8 cellular contexts compared by ENCODE assay signal in genomic region chr11:114162719-114163123, GRCh38.
DNase-seq lines count a peak whose midpoint lies in the region; ATAC-seq, FAIRE-seq and TF ChIP-seq lines count a peak whose summit lies in the region.

No MANE protein-coding gene starts in this region.

- H3K27me3 ChIP-seq in psoas muscle (ENCODE audit: insufficient read depth in 3 of 3, low read length in 2 of 3) (no peaks in the 10 kb centered on the region), H9 (ENCODE audit: insufficient read depth, low read length) (no peaks in the 10 kb centered on the region; the same call in 1 of the 2 replicates)

- H3K27ac ChIP-seq in VCaP, result peak overlapping the region; percentile 100
- peak overlapping the region; percentile 99 for H3K27ac ChIP-seq in psoas muscle
- H3K27ac ChIP-seq in H9 (ENCODE audit: insufficient read length, low read depth, low read length), result no peak overlapping the region

- no peaks in the 10 kb centered on the region for H3K79me2 ChIP-seq in H9 (ENCODE audit: insufficient read depth, low read length)

- no peaks in the 10 kb centered on the region for H3K23me2 ChIP-seq in H9 (ENCODE audit: insufficient read length, low read depth, low read length, poor library complexity, severe bottlenecking)

- no peaks in the 10 kb centered on the region for H3K79me1 ChIP-seq in H9 (ENCODE audit: insufficient read depth, low read depth, low read length, poor library complexity, severe bottlenecking)

- H3K4me1 ChIP-seq in psoas muscle, result peaks cover 89% of the 10 kb centered on the region
- H3K4me1 ChIP-seq in H9 (ENCODE audit: insufficient read depth, low read length), result peaks cover 4% of the 10 kb centered on the region; the same call in 1 of the 2 replicates

- no peak overlapping the region for H2BK5ac ChIP-seq in H9 (ENCODE audit: insufficient read length, low read length)

- 1 to 4% (median 3%) methylated on average over 12 of the region's 12 CpGs for WGBS in psoas muscle, 3 donors
- whole genome bisulfite sequencing in H9 (ENCODE audit: extremely low coverage, insufficient read length, low lambda C conversion rate), result no CpG with 5 or more reads among the region's 12 CpGs

- H3T11ph ChIP-seq in H9 (ENCODE audit: low read length), result no peak overlapping the region

- no peak overlapping the region for H2BK15ac ChIP-seq in H9 (ENCODE audit: low read depth, low read length)

- H3K4me3 ChIP-seq in psoas muscle, result peak overlapping the region; percentile 62

- no peak for TF ChIP-seq CTCF in VCaP (conservative IDR thresholded peaks at IDR 0.05)
- no peak for TF ChIP-seq CTCF in psoas muscle (IDR thresholded peaks at IDR 0.05)
- no peak for TF ChIP-seq CTCF in H9 (conservative IDR thresholded peaks at IDR 0.05)

- peak; percentile 68 for ATAC-seq in Right ventricle myocardium superior (ENCODE audit: poor library complexity)
- ATAC-seq in psoas muscle, result peak; percentile 45 to 62 (median 52)
- no peak for ATAC-seq in HG02885 (IDR thresholded peaks at IDR 0.05; ENCODE audit: poor library complexity, unreplicated experiment)

- no peak overlapping the region for H2BK20ac ChIP-seq in H9 (ENCODE audit: low read depth, low read length, poor library complexity, severe bottlenecking)

- peaks cover 18 to 30% of the 10 kb centered on the region in 2 experiments for H3K4me1 Mint-ChIP-seq in H9

- H3K4me2 ChIP-seq in H9 (ENCODE audit: insufficient read depth, insufficient read length, low read length), result no peak overlapping the region

- H4K91ac ChIP-seq in H9 (ENCODE audit: insufficient read length, low read depth, low read length), result no peak overlapping the region

- H3K23ac ChIP-seq in H9 (ENCODE audit: insufficient read length, low read depth, low read length), result no peak overlapping the region

- H3K18ac ChIP-seq in H9 (ENCODE audit: insufficient read length, low read depth, low read length), result no peak overlapping the region

- no peak overlapping the region for H3K9ac ChIP-seq in H9 (ENCODE audit: extremely low read depth, insufficient read length, low read length)

- H2AK5ac ChIP-seq in H9 (ENCODE audit: insufficient read length, low read length), result no peak overlapping the region

- no peaks in the 10 kb centered on the region for H3K9me3 Mint-ChIP-seq in H9

- no peak overlapping the region for H4K5ac ChIP-seq in H9 (ENCODE audit: insufficient read length, low read depth, low read length)

- H3K56ac ChIP-seq in H9 (ENCODE audit: insufficient read length, low read depth, low read length), result no peak overlapping the region

- peaks cover 14% of the 10 kb centered on the region for H3K27me3 Mint-ChIP-seq in H9 (ENCODE audit: low read depth)

- no peak overlapping the region for H3K4ac ChIP-seq in H9 (ENCODE audit: low read depth, low read length)

- no peaks in the 10 kb centered on the region for H3K36me3 ChIP-seq in psoas muscle (ENCODE audit: insufficient read depth in 1 of 2, low read depth in 1 of 2)

- FAIRE-seq in HTR-8/SVneo (lab: Jason Lieb, UNC), result no peak

- intact Hi-C loops in Right ventricle myocardium superior (cut with DNase I), result loop anchor here (1.0 to 5.0 kb wide), 2 partner anchors 17 to 100 kb away; no protein-coding TSS in a partner anchor
- intact Hi-C loops in psoas muscle (cut with DNase I), result loop anchor here in 1 of 2 donors (1.0 to 5.0 kb wide), 2 partner anchors 35 to 103 kb away; partner anchors contain the start of gene ZBTB16

- no peak overlapping the region for H3K27ac Mint-ChIP-seq in H9

- H3K14ac ChIP-seq in H9 (ENCODE audit: insufficient read depth, low read length), result no peak overlapping the region

- H3K36me3 Mint-ChIP-seq in H9 (ENCODE audit: insufficient read depth in 1 of 3, low read depth in 3 of 3), result no peaks in the 10 kb centered on the region; a peak in 1 of 7 replicates

- H4K8ac ChIP-seq in H9 (replicated peaks; ENCODE audit: insufficient read length, low read depth, low read length), result no peak overlapping the region

- no peaks in the 10 kb centered on the region for H4K20me1 ChIP-seq in H9 (ENCODE audit: control insufficient read depth, insufficient read depth, insufficient read length)

- H3K9me3 ChIP-seq in psoas muscle (no peaks in the 10 kb centered on the region), H9 (ENCODE audit: control insufficient read depth, low read depth, low read length) (no peaks in the 10 kb centered on the region)

- DNase-seq in A172 (ENCODE audit: low spot score) (peak; percentile 76), HTR-8/SVneo (ENCODE audit: insufficient read length, low spot score) (peak; percentile 86), Right ventricle myocardium superior (peak; percentile 88), psoas muscle (peak; percentile 85 to 92), activated gamma-delta T cell treated with Interleukin-2 at 50 U/mL for 16 hours (no peak), H9 (no peak)

- no peak overlapping the region for H2AFZ ChIP-seq in H9 (ENCODE audit: low read length)

- no peak overlapping the region for H2BK12ac ChIP-seq in H9 (ENCODE audit: insufficient read length, low read depth, low read length)

- no peak overlapping the region for H3K4me3 Mint-ChIP-seq in H9

- H2BK120ac ChIP-seq in H9 (ENCODE audit: low read depth, low read length, poor library complexity, severe bottlenecking), result no peak overlapping the region

Comparison
In these comparisons a context has a peak if more than half of its experiments do, and no peak if none do; other contexts are left out.
1. DNase-seq: peak in A172 (single experiment), HTR-8/SVneo (single experiment), Right ventricle myocardium superior (single experiment) and psoas muscle (2 of 2); none in activated gamma-delta T cell treated with Interleukin-2 at 50 U/mL for 16 hours (single experiment) and H9 (single experiment).